Comparison of ENCODE assay signal across 1 cellular context in genomic region chr7:88546808-88547207, GRCh38.
TF ChIP-seq lines count a peak whose summit lies in the region.

No MANE protein-coding gene starts in this region.

TF ChIP-seq in K562, 482 proteins besides CTCF, POLR2A, EP300 and RAD21 (continued from another document):
- TF ChIP-seq, protein P1, sequence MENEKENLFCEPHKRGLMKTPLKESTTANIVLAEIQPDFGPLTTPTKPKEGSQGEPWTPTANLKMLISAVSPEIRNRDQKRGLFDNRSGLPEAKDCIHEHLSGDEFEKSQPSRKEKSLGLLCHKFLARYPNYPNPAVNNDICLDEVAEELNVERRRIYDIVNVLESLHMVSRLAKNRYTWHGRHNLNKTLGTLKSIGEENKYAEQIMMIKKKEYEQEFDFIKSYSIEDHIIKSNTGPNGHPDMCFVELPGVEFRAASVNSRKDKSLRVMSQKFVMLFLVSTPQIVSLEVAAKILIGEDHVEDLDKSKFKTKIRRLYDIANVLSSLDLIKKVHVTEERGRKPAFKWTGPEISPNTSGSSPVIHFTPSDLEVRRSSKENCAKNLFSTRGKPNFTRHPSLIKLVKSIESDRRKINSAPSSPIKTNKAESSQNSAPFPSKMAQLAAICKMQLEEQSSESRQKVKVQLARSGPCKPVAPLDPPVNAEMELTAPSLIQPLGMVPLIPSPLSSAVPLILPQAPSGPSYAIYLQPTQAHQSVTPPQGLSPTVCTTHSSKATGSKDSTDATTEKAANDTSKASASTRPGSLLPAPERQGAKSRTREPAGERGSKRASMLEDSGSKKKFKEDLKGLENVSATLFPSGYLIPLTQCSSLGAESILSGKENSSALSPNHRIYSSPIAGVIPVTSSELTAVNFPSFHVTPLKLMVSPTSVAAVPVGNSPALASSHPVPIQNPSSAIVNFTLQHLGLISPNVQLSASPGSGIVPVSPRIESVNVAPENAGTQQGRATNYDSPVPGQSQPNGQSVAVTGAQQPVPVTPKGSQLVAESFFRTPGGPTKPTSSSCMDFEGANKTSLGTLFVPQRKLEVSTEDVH (IDR thresholded peaks at IDR 0.05; ENCODE audit: low read depth, partially characterized antibody): no peak
- TF ChIP-seq ETV5 (CRISPR knock-in tag; IDR thresholded peaks at IDR 0.05; ENCODE audit: low read depth) (no peak), SRF (CRISPR knock-in tag; IDR thresholded peaks at IDR 0.05) (no peak), POLR2H (tag; IDR thresholded peaks at IDR 0.05; ENCODE audit: low read depth) (no peak), FOXJ3 (CRISPR knock-in tag; IDR thresholded peaks at IDR 0.05) (no peak), C11orf30 (IDR thresholded peaks at IDR 0.05; ENCODE audit: low read depth) (no peak), MXI1 (IDR thresholded peaks at IDR 0.05; ENCODE audit: low read depth, low read length) (no peak), ARID1B (IDR thresholded peaks at IDR 0.05) (no peak), FOSL1 (tag; conservative IDR thresholded peaks at IDR 0.05) (no peak), SNIP1 (IDR thresholded peaks at IDR 0.05; ENCODE audit: low read depth) (no peak), ZNF121 (CRISPR knock-in tag; conservative IDR thresholded peaks at IDR 0.05) (no peak), TCFL5 (CRISPR knock-in tag; conservative IDR thresholded peaks at IDR 0.05) (no peak), HBP1 (CRISPR knock-in tag; IDR thresholded peaks at IDR 0.05) (no peak), TCF7 (IDR thresholded peaks at IDR 0.05; ENCODE audit: borderline replicate concordance) (no peak), DEAF1 (CRISPR knock-in tag; IDR thresholded peaks at IDR 0.05) (peak; percentile 99), PTRF (tag; IDR thresholded peaks at IDR 0.05) (no peak), MAZ (CRISPR knock-in tag; conservative IDR thresholded peaks at IDR 0.05 in 1 of 2, IDR thresholded peaks at IDR 0.05 in 1 of 2) (peak; percentile 28 to 44; a peak in 1 of 4 replicates), NFIX (CRISPR knock-in tag; IDR thresholded peaks at IDR 0.05; ENCODE audit: low read depth) (no peak), ZNF174 (CRISPR knock-in tag; IDR thresholded peaks at IDR 0.05) (no peak), HOMEZ (CRISPR knock-in tag; IDR thresholded peaks at IDR 0.05) (no peak), GABPA (tag; conservative IDR thresholded peaks at IDR 0.05; ENCODE audit: low read depth) (no peak)
- TF ChIP-seq, protein P2, sequence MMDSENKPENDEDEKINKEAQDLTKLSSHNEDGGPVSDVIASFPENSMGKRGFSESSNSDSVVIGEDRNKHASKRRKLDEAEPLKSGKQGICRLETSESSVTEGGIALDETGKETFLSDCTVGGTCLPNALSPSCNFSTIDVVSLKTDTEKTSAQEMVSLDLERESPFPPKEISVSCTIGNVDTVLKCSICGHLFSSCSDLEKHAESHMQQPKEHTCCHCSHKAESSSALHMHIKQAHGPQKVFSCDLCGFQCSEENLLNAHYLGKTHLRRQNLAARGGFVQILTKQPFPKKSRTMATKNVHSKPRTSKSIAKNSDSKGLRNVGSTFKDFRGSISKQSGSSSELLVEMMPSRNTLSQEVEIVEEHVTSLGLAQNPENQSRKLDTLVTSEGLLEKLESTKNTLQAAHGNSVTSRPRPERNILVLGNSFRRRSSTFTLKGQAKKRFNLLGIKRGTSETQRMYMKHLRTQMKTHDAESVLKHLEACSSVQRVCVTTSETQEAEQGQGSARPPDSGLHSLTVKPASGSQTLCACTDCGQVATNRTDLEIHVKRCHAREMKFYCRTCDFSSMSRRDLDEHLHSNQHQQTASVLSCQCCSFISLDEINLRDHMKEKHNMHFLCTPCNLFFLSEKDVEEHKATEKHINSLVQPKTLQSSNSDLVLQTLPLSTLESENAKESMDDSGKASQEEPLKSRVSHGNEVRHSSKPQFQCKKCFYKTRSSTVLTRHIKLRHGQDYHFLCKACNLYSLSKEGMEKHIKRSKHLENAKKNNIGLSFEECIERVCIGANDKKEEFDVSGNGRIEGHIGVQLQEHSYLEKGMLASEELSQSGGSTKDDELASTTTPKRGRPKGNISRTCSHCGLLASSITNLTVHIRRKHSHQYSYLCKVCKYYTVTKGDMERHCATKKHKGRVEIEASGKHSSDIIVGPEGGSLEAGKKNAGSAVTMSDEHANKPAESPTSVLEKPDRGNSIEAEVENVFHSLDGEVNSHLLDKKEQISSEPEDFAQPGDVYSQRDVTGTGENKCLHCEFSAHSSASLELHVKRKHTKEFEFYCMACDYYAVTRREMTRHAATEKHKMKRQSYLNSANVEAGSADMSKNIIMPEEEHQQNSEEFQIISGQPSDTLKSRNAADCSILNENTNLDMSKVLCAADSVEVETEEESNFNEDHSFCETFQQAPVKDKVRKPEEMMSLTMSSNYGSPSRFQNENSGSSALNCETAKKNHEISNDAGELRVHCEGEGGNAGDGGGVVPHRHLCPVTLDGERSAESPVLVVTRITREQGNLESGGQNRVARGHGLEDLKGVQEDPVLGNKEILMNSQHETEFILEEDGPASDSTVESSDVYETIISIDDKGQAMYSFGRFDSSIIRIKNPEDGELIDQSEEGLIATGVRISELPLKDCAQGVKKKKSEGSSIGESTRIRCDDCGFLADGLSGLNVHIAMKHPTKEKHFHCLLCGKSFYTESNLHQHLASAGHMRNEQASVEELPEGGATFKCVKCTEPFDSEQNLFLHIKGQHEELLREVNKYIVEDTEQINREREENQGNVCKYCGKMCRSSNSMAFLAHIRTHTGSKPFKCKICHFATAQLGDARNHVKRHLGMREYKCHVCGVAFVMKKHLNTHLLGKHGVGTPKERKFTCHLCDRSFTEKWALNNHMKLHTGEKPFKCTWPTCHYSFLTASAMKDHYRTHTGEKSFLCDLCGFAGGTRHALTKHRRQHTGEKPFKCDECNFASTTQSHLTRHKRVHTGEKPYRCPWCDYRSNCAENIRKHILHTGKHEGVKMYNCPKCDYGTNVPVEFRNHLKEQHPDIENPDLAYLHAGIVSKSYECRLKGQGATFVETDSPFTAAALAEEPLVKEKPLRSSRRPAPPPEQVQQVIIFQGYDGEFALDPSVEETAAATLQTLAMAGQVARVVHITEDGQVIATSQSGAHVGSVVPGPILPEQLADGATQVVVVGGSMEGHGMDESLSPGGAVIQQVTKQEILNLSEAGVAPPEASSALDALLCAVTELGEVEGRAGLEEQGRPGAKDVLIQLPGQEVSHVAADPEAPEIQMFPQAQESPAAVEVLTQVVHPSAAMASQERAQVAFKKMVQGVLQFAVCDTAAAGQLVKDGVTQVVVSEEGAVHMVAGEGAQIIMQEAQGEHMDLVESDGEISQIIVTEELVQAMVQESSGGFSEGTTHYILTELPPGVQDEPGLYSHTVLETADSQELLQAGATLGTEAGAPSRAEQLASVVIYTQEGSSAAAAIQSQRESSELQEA (IDR thresholded peaks at IDR 0.05; ENCODE audit: low read depth): no peak
- TF ChIP-seq, protein P3, sequence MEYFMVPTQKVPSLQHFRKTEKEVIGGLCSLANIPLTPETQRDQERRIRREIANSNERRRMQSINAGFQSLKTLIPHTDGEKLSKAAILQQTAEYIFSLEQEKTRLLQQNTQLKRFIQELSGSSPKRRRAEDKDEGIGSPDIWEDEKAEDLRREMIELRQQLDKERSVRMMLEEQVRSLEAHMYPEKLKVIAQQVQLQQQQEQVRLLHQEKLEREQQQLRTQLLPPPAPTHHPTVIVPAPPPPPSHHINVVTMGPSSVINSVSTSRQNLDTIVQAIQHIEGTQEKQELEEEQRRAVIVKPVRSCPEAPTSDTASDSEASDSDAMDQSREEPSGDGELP (CRISPR knock-in tag; IDR thresholded peaks at IDR 0.05; ENCODE audit: borderline replicate concordance): no peak
- TF ChIP-seq, protein P4, sequence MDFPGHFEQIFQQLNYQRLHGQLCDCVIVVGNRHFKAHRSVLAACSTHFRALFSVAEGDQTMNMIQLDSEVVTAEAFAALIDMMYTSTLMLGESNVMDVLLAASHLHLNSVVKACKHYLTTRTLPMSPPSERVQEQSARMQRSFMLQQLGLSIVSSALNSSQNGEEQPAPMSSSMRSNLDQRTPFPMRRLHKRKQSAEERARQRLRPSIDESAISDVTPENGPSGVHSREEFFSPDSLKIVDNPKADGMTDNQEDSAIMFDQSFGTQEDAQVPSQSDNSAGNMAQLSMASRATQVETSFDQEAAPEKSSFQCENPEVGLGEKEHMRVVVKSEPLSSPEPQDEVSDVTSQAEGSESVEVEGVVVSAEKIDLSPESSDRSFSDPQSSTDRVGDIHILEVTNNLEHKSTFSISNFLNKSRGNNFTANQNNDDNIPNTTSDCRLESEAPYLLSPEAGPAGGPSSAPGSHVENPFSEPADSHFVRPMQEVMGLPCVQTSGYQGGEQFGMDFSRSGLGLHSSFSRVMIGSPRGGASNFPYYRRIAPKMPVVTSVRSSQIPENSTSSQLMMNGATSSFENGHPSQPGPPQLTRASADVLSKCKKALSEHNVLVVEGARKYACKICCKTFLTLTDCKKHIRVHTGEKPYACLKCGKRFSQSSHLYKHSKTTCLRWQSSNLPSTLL (IDR thresholded peaks at IDR 0.05): no peak
- TF ChIP-seq, protein P5, sequence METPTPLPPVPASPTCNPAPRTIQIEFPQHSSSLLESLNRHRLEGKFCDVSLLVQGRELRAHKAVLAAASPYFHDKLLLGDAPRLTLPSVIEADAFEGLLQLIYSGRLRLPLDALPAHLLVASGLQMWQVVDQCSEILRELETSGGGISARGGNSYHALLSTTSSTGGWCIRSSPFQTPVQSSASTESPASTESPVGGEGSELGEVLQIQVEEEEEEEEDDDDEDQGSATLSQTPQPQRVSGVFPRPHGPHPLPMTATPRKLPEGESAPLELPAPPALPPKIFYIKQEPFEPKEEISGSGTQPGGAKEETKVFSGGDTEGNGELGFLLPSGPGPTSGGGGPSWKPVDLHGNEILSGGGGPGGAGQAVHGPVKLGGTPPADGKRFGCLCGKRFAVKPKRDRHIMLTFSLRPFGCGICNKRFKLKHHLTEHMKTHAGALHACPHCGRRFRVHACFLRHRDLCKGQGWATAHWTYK (CRISPR knock-in tag; IDR thresholded peaks at IDR 0.05): no peak
